Comparison of ENCODE assay signal across 1 cellular context in the genomic region with DNA sequence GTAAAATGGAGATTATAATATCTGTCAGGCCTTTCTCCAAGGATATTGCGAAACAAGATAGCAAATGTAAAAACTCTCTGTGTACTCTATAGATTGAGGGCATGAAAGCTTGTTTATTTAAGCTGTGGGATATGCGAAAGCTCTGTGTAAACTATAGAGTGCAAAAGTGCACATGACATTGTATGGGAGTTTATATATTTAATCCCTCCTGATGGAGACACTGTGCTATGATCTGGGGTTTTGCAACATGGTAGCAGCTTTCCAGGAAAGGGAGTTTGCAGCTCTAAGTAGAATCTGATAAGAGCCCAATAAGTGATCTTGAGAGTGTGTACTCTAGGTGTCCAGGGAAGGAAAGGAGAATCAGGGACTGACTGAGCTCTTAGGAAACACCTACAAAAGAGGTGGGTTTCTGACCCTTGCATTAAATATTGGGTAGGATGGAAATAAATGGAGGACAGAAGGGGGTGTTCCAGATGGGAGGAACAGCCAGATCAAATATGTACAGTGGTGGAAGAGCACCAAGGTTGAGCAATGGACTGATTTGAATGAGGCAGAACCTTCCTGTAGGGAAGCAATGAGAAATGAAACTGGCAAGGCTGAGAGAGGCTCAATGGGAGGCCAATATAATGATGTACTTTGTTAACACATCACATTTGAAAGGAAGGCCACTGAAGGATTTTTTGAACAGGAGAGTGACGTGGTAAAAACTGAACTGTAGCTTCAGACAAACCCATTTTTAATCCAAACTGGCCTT.
TF ChIP-seq lines count a peak whose summit lies in the region.

No MANE protein-coding gene starts in this region.

TF ChIP-seq in HepG2, 621 proteins besides CTCF, POLR2A, EP300 and RAD21 (continued from another document and continues in another):
- TF ChIP-seq, protein P1, sequence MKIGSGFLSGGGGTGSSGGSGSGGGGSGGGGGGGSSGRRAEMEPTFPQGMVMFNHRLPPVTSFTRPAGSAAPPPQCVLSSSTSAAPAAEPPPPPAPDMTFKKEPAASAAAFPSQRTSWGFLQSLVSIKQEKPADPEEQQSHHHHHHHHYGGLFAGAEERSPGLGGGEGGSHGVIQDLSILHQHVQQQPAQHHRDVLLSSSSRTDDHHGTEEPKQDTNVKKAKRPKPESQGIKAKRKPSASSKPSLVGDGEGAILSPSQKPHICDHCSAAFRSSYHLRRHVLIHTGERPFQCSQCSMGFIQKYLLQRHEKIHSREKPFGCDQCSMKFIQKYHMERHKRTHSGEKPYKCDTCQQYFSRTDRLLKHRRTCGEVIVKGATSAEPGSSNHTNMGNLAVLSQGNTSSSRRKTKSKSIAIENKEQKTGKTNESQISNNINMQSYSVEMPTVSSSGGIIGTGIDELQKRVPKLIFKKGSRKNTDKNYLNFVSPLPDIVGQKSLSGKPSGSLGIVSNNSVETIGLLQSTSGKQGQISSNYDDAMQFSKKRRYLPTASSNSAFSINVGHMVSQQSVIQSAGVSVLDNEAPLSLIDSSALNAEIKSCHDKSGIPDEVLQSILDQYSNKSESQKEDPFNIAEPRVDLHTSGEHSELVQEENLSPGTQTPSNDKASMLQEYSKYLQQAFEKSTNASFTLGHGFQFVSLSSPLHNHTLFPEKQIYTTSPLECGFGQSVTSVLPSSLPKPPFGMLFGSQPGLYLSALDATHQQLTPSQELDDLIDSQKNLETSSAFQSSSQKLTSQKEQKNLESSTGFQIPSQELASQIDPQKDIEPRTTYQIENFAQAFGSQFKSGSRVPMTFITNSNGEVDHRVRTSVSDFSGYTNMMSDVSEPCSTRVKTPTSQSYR (CRISPR knock-in tag; IDR thresholded peaks at IDR 0.05; ENCODE audit: borderline replicate concordance), result peak; percentile 34; the same call in 1 of the 2 replicates
- TF ChIP-seq DMAP1 (CRISPR knock-in tag; IDR thresholded peaks at IDR 0.05), result no peak
- TF ChIP-seq ISL2 (CRISPR knock-in tag; IDR thresholded peaks at IDR 0.05), result peak; percentile 95
- TF ChIP-seq PITX1 (CRISPR knock-in tag; IDR thresholded peaks at IDR 0.05), result peak; percentile 93
- TF ChIP-seq HNF4A (CRISPR knock-in tag; IDR thresholded peaks at IDR 0.05), result peak; percentile 90
- peak; percentile 66; the same call in 1 of the 2 replicates for TF ChIP-seq ZNF232 (CRISPR knock-in tag; IDR thresholded peaks at IDR 0.05; ENCODE audit: borderline replicate concordance)
- no peak for TF ChIP-seq ZNF12 (CRISPR knock-in tag; IDR thresholded peaks at IDR 0.05)
- 0 out of 2 replicates have a peak, but pooled peaks have one; percentile 46 for TF ChIP-seq ZNF761 (CRISPR knock-in tag; conservative IDR thresholded peaks at IDR 0.05)
- peak; percentile 70; the same call in 1 of the 2 replicates for TF ChIP-seq NFIC (IDR thresholded peaks at IDR 0.05; ENCODE audit: low read length)
- TF ChIP-seq KMT2B (CRISPR knock-in tag; IDR thresholded peaks at IDR 0.05), result peak; percentile 46; the same call in 1 of the 2 replicates
- TF ChIP-seq, protein P2, sequence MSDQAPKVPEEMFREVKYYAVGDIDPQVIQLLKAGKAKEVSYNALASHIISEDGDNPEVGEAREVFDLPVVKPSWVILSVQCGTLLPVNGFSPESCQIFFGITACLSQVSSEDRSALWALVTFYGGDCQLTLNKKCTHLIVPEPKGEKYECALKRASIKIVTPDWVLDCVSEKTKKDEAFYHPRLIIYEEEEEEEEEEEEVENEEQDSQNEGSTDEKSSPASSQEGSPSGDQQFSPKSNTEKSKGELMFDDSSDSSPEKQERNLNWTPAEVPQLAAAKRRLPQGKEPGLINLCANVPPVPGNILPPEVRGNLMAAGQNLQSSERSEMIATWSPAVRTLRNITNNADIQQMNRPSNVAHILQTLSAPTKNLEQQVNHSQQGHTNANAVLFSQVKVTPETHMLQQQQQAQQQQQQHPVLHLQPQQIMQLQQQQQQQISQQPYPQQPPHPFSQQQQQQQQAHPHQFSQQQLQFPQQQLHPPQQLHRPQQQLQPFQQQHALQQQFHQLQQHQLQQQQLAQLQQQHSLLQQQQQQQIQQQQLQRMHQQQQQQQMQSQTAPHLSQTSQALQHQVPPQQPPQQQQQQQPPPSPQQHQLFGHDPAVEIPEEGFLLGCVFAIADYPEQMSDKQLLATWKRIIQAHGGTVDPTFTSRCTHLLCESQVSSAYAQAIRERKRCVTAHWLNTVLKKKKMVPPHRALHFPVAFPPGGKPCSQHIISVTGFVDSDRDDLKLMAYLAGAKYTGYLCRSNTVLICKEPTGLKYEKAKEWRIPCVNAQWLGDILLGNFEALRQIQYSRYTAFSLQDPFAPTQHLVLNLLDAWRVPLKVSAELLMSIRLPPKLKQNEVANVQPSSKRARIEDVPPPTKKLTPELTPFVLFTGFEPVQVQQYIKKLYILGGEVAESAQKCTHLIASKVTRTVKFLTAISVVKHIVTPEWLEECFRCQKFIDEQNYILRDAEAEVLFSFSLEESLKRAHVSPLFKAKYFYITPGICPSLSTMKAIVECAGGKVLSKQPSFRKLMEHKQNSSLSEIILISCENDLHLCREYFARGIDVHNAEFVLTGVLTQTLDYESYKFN (CRISPR knock-in tag; conservative IDR thresholded peaks at IDR 0.05), result peak; percentile 79
- peak; percentile 87 for TF ChIP-seq RARA (CRISPR knock-in tag; IDR thresholded peaks at IDR 0.05)
- 0 out of 2 replicates have a peak, but pooled peaks have one; percentile 39 for TF ChIP-seq ZNF703 (CRISPR knock-in tag; IDR thresholded peaks at IDR 0.05; ENCODE audit: borderline replicate concordance)
- TF ChIP-seq, protein P3, sequence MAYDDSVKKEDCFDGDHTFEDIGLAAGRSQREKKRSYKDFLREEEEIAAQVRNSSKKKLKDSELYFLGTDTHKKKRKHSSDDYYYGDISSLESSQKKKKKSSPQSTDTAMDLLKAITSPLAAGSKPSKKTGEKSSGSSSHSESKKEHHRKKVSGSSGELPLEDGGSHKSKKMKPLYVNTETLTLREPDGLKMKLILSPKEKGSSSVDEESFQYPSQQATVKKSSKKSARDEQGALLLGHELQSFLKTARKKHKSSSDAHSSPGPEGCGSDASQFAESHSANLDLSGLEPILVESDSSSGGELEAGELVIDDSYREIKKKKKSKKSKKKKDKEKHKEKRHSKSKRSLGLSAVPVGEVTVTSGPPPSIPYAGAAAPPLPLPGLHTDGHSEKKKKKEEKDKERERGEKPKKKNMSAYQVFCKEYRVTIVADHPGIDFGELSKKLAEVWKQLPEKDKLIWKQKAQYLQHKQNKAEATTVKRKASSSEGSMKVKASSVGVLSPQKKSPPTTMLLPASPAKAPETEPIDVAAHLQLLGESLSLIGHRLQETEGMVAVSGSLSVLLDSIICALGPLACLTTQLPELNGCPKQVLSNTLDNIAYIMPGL (CRISPR knock-in tag; IDR thresholded peaks at IDR 0.05; ENCODE audit: borderline replicate concordance in 1 of 2, low read depth in 1 of 2), result 0 out of 4 replicates have a peak, but pooled peaks of 1 of the 2 experiments have one; percentile 22
- peak; percentile 61 for TF ChIP-seq NR2F6 (IDR thresholded peaks at IDR 0.05)
- peak; percentile 50; the same call in 1 of the 2 replicates for TF ChIP-seq NR2F6 (CRISPR knock-in tag; IDR thresholded peaks at IDR 0.05)
- TF ChIP-seq HDAC1 (CRISPR knock-in tag; IDR thresholded peaks at IDR 0.05), result 0 out of 2 replicates have a peak, but pooled peaks have one; percentile 18
- TF ChIP-seq SMYD3 (CRISPR knock-in tag; IDR thresholded peaks at IDR 0.05), result peak; percentile 73; the same call in 1 of the 2 replicates
- TF ChIP-seq NFIB (CRISPR knock-in tag; IDR thresholded peaks at IDR 0.05; ENCODE audit: borderline replicate concordance), result no peak
- 0 out of 2 replicates have a peak, but pooled peaks have one; percentile 36 for TF ChIP-seq GATAD1 (CRISPR knock-in tag; IDR thresholded peaks at IDR 0.05)
- TF ChIP-seq HIVEP1 (CRISPR knock-in tag; IDR thresholded peaks at IDR 0.05), result no peak
- TF ChIP-seq, protein P4, sequence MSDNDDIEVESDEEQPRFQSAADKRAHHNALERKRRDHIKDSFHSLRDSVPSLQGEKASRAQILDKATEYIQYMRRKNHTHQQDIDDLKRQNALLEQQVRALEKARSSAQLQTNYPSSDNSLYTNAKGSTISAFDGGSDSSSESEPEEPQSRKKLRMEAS (IDR thresholded peaks at IDR 0.05), result no peak
- TF ChIP-seq DPF2 (CRISPR knock-in tag; IDR thresholded peaks at IDR 0.05; ENCODE audit: borderline replicate concordance, low read depth), result peak; percentile 47; the same call in 1 of the 2 replicates
- TF ChIP-seq SALL2 (CRISPR knock-in tag; IDR thresholded peaks at IDR 0.05), result 0 out of 2 replicates have a peak, but pooled peaks have one; percentile 41
- TF ChIP-seq TBL1XR1 (IDR thresholded peaks at IDR 0.05; ENCODE audit: borderline replicate concordance, low read length, partially characterized antibody), result peak; percentile 76
- TF ChIP-seq, protein P5, sequence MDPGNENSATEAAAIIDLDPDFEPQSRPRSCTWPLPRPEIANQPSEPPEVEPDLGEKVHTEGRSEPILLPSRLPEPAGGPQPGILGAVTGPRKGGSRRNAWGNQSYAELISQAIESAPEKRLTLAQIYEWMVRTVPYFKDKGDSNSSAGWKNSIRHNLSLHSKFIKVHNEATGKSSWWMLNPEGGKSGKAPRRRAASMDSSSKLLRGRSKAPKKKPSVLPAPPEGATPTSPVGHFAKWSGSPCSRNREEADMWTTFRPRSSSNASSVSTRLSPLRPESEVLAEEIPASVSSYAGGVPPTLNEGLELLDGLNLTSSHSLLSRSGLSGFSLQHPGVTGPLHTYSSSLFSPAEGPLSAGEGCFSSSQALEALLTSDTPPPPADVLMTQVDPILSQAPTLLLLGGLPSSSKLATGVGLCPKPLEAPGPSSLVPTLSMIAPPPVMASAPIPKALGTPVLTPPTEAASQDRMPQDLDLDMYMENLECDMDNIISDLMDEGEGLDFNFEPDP (CRISPR knock-in tag; conservative IDR thresholded peaks at IDR 0.05), result no peak
- TF ChIP-seq, protein P6, sequence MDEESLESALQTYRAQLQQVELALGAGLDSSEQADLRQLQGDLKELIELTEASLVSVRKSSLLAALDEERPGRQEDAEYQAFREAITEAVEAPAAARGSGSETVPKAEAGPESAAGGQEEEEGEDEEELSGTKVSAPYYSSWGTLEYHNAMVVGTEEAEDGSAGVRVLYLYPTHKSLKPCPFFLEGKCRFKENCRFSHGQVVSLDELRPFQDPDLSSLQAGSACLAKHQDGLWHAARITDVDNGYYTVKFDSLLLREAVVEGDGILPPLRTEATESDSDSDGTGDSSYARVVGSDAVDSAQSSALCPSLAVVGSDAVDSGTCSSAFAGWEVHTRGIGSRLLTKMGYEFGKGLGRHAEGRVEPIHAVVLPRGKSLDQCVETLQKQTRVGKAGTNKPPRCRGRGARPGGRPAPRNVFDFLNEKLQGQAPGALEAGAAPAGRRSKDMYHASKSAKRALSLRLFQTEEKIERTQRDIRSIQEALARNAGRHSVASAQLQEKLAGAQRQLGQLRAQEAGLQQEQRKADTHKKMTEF (CRISPR knock-in tag; IDR thresholded peaks at IDR 0.05), result peak; percentile 83
- TF ChIP-seq ZNF644 (CRISPR knock-in tag; IDR thresholded peaks at IDR 0.05; ENCODE audit: low read depth), result no peak
- TF ChIP-seq TBX2 (CRISPR knock-in tag; IDR thresholded peaks at IDR 0.05; ENCODE audit: borderline replicate concordance), result 0 out of 2 replicates have a peak, but pooled peaks have one; percentile 14
- no peak for TF ChIP-seq ZNF83 (CRISPR knock-in tag; IDR thresholded peaks at IDR 0.05; ENCODE audit: borderline replicate concordance)
- TF ChIP-seq HNF4G (IDR thresholded peaks at IDR 0.05; ENCODE audit: borderline replicate concordance, low read depth, low read length), result peak; percentile 5; the same call in 1 of the 2 replicates
- no peak for TF ChIP-seq HNF4G (CRISPR knock-in tag; IDR thresholded peaks at IDR 0.05; ENCODE audit: borderline replicate concordance, low read depth)
- TF ChIP-seq, protein P7, sequence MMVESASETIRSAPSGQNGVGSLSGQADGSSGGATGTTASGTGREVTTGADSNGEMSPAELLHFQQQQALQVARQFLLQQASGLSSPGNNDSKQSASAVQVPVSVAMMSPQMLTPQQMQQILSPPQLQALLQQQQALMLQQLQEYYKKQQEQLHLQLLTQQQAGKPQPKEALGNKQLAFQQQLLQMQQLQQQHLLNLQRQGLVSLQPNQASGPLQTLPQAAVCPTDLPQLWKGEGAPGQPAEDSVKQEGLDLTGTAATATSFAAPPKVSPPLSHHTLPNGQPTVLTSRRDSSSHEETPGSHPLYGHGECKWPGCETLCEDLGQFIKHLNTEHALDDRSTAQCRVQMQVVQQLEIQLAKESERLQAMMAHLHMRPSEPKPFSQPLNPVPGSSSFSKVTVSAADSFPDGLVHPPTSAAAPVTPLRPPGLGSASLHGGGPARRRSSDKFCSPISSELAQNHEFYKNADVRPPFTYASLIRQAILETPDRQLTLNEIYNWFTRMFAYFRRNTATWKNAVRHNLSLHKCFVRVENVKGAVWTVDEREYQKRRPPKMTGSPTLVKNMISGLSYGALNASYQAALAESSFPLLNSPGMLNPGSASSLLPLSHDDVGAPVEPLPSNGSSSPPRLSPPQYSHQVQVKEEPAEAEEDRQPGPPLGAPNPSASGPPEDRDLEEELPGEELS (CRISPR knock-in tag; IDR thresholded peaks at IDR 0.05), result peak; percentile 87
- TF ChIP-seq FOXA3 (CRISPR knock-in tag; IDR thresholded peaks at IDR 0.05), result peak; percentile 93
- TF ChIP-seq SAFB2 (CRISPR knock-in tag; IDR thresholded peaks at IDR 0.05; ENCODE audit: borderline replicate concordance, low read depth), result no peak
- no peak for TF ChIP-seq ZNF343 (CRISPR knock-in tag; IDR thresholded peaks at IDR 0.05)
- TF ChIP-seq CBFB (CRISPR knock-in tag; IDR thresholded peaks at IDR 0.05), result peak; percentile 40; the same call in 1 of the 2 replicates
- TF ChIP-seq ZNF775 (CRISPR knock-in tag; IDR thresholded peaks at IDR 0.05; ENCODE audit: borderline replicate concordance), result 0 out of 2 replicates have a peak, but pooled peaks have one; percentile 34
- TF ChIP-seq, protein P8, sequence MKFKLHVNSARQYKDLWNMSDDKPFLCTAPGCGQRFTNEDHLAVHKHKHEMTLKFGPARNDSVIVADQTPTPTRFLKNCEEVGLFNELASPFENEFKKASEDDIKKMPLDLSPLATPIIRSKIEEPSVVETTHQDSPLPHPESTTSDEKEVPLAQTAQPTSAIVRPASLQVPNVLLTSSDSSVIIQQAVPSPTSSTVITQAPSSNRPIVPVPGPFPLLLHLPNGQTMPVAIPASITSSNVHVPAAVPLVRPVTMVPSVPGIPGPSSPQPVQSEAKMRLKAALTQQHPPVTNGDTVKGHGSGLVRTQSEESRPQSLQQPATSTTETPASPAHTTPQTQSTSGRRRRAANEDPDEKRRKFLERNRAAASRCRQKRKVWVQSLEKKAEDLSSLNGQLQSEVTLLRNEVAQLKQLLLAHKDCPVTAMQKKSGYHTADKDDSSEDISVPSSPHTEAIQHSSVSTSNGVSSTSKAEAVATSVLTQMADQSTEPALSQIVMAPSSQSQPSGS (CRISPR knock-in tag; IDR thresholded peaks at IDR 0.05), result 0 out of 2 replicates have a peak, but pooled peaks have one; percentile 56
- TF ChIP-seq MBD4 (IDR thresholded peaks at IDR 0.05; ENCODE audit: borderline replicate concordance, low read length), result 0 out of 2 replicates have a peak, but pooled peaks have one; percentile 54
